Comparison of ENCODE assay signal across 19 cellular contexts in genomic region chr1:223337174-223337869, GRCh38. TPM values are rescaled to one million over a fixed set of nuclear protein-coding genes. Genes with fewer than 3 reads are reported as not detected.
A peak's percentile ranks its signal among the peaks of the same experiment; 100 is the strongest.
DNase-seq lines count a peak whose midpoint lies in the region; ATAC-seq, FAIRE-seq and TF ChIP-seq lines count a peak whose summit lies in the region.
"Had no signal": no experiment of that assay in that cellular context is flagged by ENCODE, and none has a peak within 500 bp of the region (broad histone marks: within the 10 kb centered on the region; RNA-seq: fewer than 3 reads in every experiment).

No MANE protein-coding gene starts in this region.

- H3K4me2 ChIP-seq in GM23338 = no peak overlapping the region

- TF ChIP-seq CTCF in bronchial epithelial cell (IDR thresholded peaks at IDR 0.05; ENCODE audit: insufficient read depth, low read length, severe bottlenecking) = no peak
- TF ChIP-seq CTCF in GM23338 (conservative IDR thresholded peaks at IDR 0.05; ENCODE audit: low read depth in 2 of 2) = no peak
- TF ChIP-seq CTCF in glutamatergic neuron (IDR thresholded peaks at IDR 0.05; ENCODE audit: partially characterized antibody, unreplicated experiment) = no peak

- no peaks in the 10 kb centered on the region for H3K79me2 ChIP-seq in GM23338 (replicated peaks; ENCODE audit: insufficient read depth)

- no peaks in the 10 kb centered on the region for H3F3A ChIP-seq in GM23338 (replicated peaks; ENCODE audit: low read depth)

- H3K9me3 Mint-ChIP-seq in GM23338 (no peaks in the 10 kb centered on the region), glutamatergic neuron (ENCODE audit: unreplicated experiment) (peaks cover 7% of the 10 kb centered on the region)

- H3K9me2 ChIP-seq in GM23338 (ENCODE audit: insufficient read depth) = 0 out of 2 replicates have a peak, but pooled peaks cover 3% of the 10 kb centered on the region

- H3K27ac ChIP-seq in GM23338 (ENCODE audit: low read depth) = no peak overlapping the region
- H3K27ac ChIP-seq: GM23248, SK-N-MC had no signal

- H3K27ac Mint-ChIP-seq in GM23338 (no peak overlapping the region), glutamatergic neuron (ENCODE audit: unreplicated experiment) (no peak overlapping the region)

- no peak overlapping the region for H2AFZ ChIP-seq in GM23338
- H2AFZ ChIP-seq: GM23248 had no signal

- H4K20me1 ChIP-seq in GM23338 (replicated peaks; ENCODE audit: insufficient read depth) = no peaks in the 10 kb centered on the region

- H3K36me3 ChIP-seq in bronchial epithelial cell (ENCODE audit: control insufficient read depth, insufficient read depth, low read length) (no peaks in the 10 kb centered on the region), GM23338 (ENCODE audit: insufficient read depth) (no peaks in the 10 kb centered on the region)

- H3K27me3 ChIP-seq in bronchial epithelial cell (ENCODE audit: control insufficient read depth, insufficient read depth, low read length) = no peaks in the 10 kb centered on the region
- H3K27me3 ChIP-seq in GM23338 (ENCODE audit: insufficient read depth) = no peaks in the 10 kb centered on the region

- H3K27me3 Mint-ChIP-seq in GM23338 (ENCODE audit: insufficient read depth, low read depth, poor library complexity) (no peaks in the 10 kb centered on the region), glutamatergic neuron (ENCODE audit: unreplicated experiment) (peaks cover 3% of the 10 kb centered on the region)

- peak; percentile 28 for FAIRE-seq in bronchial epithelial cell (lab: Jason Lieb, UNC)
- FAIRE-seq: RCC 7860 had no signal

- H3K4me3 Mint-ChIP-seq in GM23338 = no peak overlapping the region
- H3K4me3 Mint-ChIP-seq in glutamatergic neuron (ENCODE audit: unreplicated experiment) = no peak overlapping the region

- no peak overlapping the region for H3K4me3 ChIP-seq in bronchial epithelial cell (ENCODE audit: low read depth, low read length)
- H3K4me3 ChIP-seq in GM23338 = no peak overlapping the region
- H3K4me3 ChIP-seq: GM23248, SK-N-MC had no signal

- DNase-seq in DMS 273 (lab: John Stamatoyannopoulos, UW; ENCODE audit: unreplicated experiment) (peak; percentile 90), ELF-1 (ENCODE audit: low read depth, low spot score) (peak; percentile 52), NCI-H69 (lab: John Stamatoyannopoulos, UW) (peak; percentile 24), bronchial epithelial cell (ENCODE audit: low read depth) (no peak), GM23338 (ENCODE audit: low spot score) (no peak), MV-4-11 (lab: John Stamatoyannopoulos, UW) (no peak), glutamatergic neuron (no peak)
- DNase-seq: ACHN, AML-193, Caco-2, GM23248, NCI-H187, NCI-H226, Right ventricle myocardium superior, T-helper 1 cell, T1000 had no signal

- peaks cover 7% of the 10 kb centered on the region; the same call in 2 of the 3 replicates for H3K4me1 Mint-ChIP-seq in GM23338
- peaks cover 41% of the 10 kb centered on the region for H3K4me1 Mint-ChIP-seq in glutamatergic neuron (ENCODE audit: low read depth, unreplicated experiment)

- ATAC-seq in GM23338 = no peak
- ATAC-seq: HCT116 had no signal

- no peaks in the 10 kb centered on the region for H3K36me3 Mint-ChIP-seq in GM23338 (ENCODE audit: low read depth)
- H3K36me3 Mint-ChIP-seq in glutamatergic neuron (ENCODE audit: unreplicated experiment) = no peaks in the 10 kb centered on the region

- no peaks in the 10 kb centered on the region for H3K4me1 ChIP-seq in GM23338 (ENCODE audit: insufficient read depth)
- H3K4me1 ChIP-seq: Caco-2 had no signal

TF ChIP-seq in GM23338, 12 proteins besides CTCF, POLR2A, EP300 and RAD21 (continues in another document):
- TF ChIP-seq ZNF114 (CRISPR knock-in tag; IDR thresholded peaks at IDR 0.05) (no peak), STAT1 (IDR thresholded peaks at IDR 0.05; ENCODE audit: unreplicated experiment) (no peak), ZNF331 (CRISPR knock-in tag; IDR thresholded peaks at IDR 0.05; ENCODE audit: low read depth) (no peak), EZH2 (IDR thresholded peaks at IDR 0.05; ENCODE audit: low read depth, unreplicated experiment) (no peak), POLR2AphosphoS5 (IDR thresholded peaks at IDR 0.05; ENCODE audit: low read depth) (no peak), ETS1 (IDR thresholded peaks at IDR 0.05) (no peak), JUNB (IDR thresholded peaks at IDR 0.05; ENCODE audit: unreplicated experiment) (no peak), NANOG (IDR thresholded peaks at IDR 0.05; ENCODE audit: borderline replicate concordance) (no peak), EZH2phosphoT487 (IDR thresholded peaks at IDR 0.05; ENCODE audit: unreplicated experiment) (no peak), CREB1 (CRISPR knock-in tag; IDR thresholded peaks at IDR 0.05; ENCODE audit: low read depth) (no peak)
- TF ChIP-seq, protein P1, sequence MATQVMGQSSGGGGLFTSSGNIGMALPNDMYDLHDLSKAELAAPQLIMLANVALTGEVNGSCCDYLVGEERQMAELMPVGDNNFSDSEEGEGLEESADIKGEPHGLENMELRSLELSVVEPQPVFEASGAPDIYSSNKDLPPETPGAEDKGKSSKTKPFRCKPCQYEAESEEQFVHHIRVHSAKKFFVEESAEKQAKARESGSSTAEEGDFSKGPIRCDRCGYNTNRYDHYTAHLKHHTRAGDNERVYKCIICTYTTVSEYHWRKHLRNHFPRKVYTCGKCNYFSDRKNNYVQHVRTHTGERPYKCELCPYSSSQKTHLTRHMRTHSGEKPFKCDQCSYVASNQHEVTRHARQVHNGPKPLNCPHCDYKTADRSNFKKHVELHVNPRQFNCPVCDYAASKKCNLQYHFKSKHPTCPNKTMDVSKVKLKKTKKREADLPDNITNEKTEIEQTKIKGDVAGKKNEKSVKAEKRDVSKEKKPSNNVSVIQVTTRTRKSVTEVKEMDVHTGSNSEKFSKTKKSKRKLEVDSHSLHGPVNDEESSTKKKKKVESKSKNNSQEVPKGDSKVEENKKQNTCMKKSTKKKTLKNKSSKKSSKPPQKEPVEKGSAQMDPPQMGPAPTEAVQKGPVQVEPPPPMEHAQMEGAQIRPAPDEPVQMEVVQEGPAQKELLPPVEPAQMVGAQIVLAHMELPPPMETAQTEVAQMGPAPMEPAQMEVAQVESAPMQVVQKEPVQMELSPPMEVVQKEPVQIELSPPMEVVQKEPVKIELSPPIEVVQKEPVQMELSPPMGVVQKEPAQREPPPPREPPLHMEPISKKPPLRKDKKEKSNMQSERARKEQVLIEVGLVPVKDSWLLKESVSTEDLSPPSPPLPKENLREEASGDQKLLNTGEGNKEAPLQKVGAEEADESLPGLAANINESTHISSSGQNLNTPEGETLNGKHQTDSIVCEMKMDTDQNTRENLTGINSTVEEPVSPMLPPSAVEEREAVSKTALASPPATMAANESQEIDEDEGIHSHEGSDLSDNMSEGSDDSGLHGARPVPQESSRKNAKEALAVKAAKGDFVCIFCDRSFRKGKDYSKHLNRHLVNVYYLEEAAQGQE (IDR thresholded peaks at IDR 0.05; ENCODE audit: unreplicated experiment) = no peak

RNA-seq across cellular contexts. Expression of gene SUSD4, which starts 26.7 kb away (rescaled TPM):
- total RNA-seq in bronchial epithelial cell = 0.79 and 3.1 TPM in 2 replicates
- total RNA-seq in GM23338 (2014; rRNA removed; shearing (Covaris generic)) = 2.1 and 3.6 TPM in 2 replicates
- polyA plus RNA-seq in GM23338 (2016; fragmentation: Nextera tagmentation; extraction: Ambion mirVana) = 2.3 and 2.7 TPM in 2 replicates
- total RNA-seq in glutamatergic neuron (ENCODE audit: unreplicated experiment) = 0.47 TPM

RNA-seq across cellular contexts. Expression of gene CCDC185, which starts 55.9 kb away (rescaled TPM):
- total RNA-seq in bronchial epithelial cell (not detected in 2 replicates), glutamatergic neuron (ENCODE audit: unreplicated experiment) (not detected)
- 0.08 and 0.56 TPM in 2 replicates for total RNA-seq in GM23338 (2014; rRNA removed; shearing (Covaris generic))
- not detected in 2 replicates for polyA plus RNA-seq in GM23338 (2016; fragmentation: Nextera tagmentation; extraction: Ambion mirVana)
- total RNA-seq: Caco-2, GM23248, Right ventricle myocardium superior had no signal
- polyA plus RNA-seq: GM23248 had no signal

Comparison
In these comparisons a context has a peak if more than half of its experiments do, and no peak if none do; other contexts are left out.
1. DNase-seq: peak in DMS 273 (single experiment), ELF-1 (single experiment) and NCI-H69 (single experiment); none in bronchial epithelial cell (single experiment), GM23338 (single experiment), MV-4-11 (single experiment) and glutamatergic neuron (single experiment).